ENCODE assay signal across 20 cellular contexts in genomic region chr12:93126069-93126474, GRCh38.
DNase-seq lines count a peak whose midpoint lies in the region; ATAC-seq and TF ChIP-seq lines count a peak whose summit lies in the region.
"Had no signal": no experiment of that assay in that cellular context is flagged by ENCODE, and none has a peak within 500 bp of the region (broad histone marks: within the 10 kb centered on the region; RNA-seq: fewer than 3 reads in every experiment).

No MANE protein-coding gene starts in this region.

- DNase-seq in right atrium auricular region (ENCODE audit: low spot score) (no peak), Right ventricle myocardium superior (no peak), ascending aorta (ENCODE audit: low spot score in 2 of 2) (no peak), putamen (ENCODE audit: low spot score) (no peak), GM13977 (ENCODE audit: low spot score) (no peak)
- DNase-seq: activated CD4-positive, alpha-beta memory T cell treated with anti-CD3 and anti-CD28 coated beads, Interleukin-2, amount 10 ng/mL, durations not matched to agents 7 days and 5 days; activated naive CD4-positive, alpha-beta T cell treated with anti-CD3 and anti-CD28 coated beads, Interleukin-2, amount 10 ng/mL, durations not matched to agents 7 days and 5 days; DMS153; GM23248; islet precursor cell; MG63; NCI-H446; RPMI8226; transverse colon had no signal

- H3K27ac Mint-ChIP-seq in activated T-helper 17 cell treated with anti-CD3 and anti-CD28 coated beads, Interleukin-2, amount 50 U/mL, for 72 hours: no peak overlapping the region
- H3K27ac Mint-ChIP-seq: activated CD4-positive, alpha-beta memory T cell treated with anti-CD3 and anti-CD28 coated beads, Interleukin-2, amount 10 ng/mL, durations not matched to agents 7 days and 5 days; activated naive CD4-positive, alpha-beta T cell treated with anti-CD3 and anti-CD28 coated beads, Interleukin-2, amount 10 ng/mL, durations not matched to agents 7 days and 5 days had no signal

- no peaks in the 10 kb centered on the region for H3K36me3 Mint-ChIP-seq in activated T-helper 17 cell treated with anti-CD3 and anti-CD28 coated beads, Interleukin-2, amount 50 U/mL, for 72 hours (ENCODE audit: low read depth)
- H3K36me3 Mint-ChIP-seq: activated naive CD4-positive, alpha-beta T cell treated with anti-CD3 and anti-CD28 coated beads, Interleukin-2, amount 10 ng/mL, durations not matched to agents 7 days and 5 days had no signal

- no peaks in the 10 kb centered on the region for H3K36me3 ChIP-seq in right atrium auricular region
- no peaks in the 10 kb centered on the region for H3K36me3 ChIP-seq in ascending aorta
- H3K36me3 ChIP-seq: MG63, transverse colon had no signal

- intact Hi-C loops in Right ventricle myocardium superior (cut with DNase I) (loop anchor here (5.0 to 10.0 kb wide), 3 partner anchors 64 to 139 kb away; no protein-coding TSS in a partner anchor), ascending aorta (cut with DNase I) (loop anchor here (2.0 to 5.0 kb wide), 6 partner anchors 65 to 251 kb away; partner anchors contain the start of gene NUDT4)

- H3K4me1 ChIP-seq in right atrium auricular region (peaks cover 0 to 32% of the 10 kb centered on the region in 2 donors), ascending aorta (peaks cover 3 to 18% of the 10 kb centered on the region in 2 donors)

- TF ChIP-seq CTCF in right atrium auricular region (IDR thresholded peaks at IDR 0.05) (no peak), ascending aorta (IDR thresholded peaks at IDR 0.05) (no peak), GM13977 (IDR thresholded peaks at IDR 0.05; ENCODE audit: extremely low read depth, insufficient read depth, missing control alignments) (no peak)

- ATAC-seq in Right ventricle myocardium superior (ENCODE audit: poor library complexity): no peak
- peak; percentile 46 for ATAC-seq in HG02973 (IDR thresholded peaks at IDR 0.05; ENCODE audit: unreplicated experiment)
- ATAC-seq in GM19397 (IDR thresholded peaks at IDR 0.05; ENCODE audit: unreplicated experiment): no peak
- ATAC-seq in activated T-helper 17 cell treated with anti-CD3 and anti-CD28 coated beads, Interleukin-2, amount 50 U/mL, for 72 hours (replicated peaks): no peak
- ATAC-seq: A549 had no signal

- no peak overlapping the region for H3K4me3 Mint-ChIP-seq in activated T-helper 17 cell treated with anti-CD3 and anti-CD28 coated beads, Interleukin-2, amount 50 U/mL, for 72 hours
- H3K4me3 Mint-ChIP-seq: activated CD4-positive, alpha-beta memory T cell treated with anti-CD3 and anti-CD28 coated beads, Interleukin-2, amount 10 ng/mL, durations not matched to agents 7 days and 5 days; activated naive CD4-positive, alpha-beta T cell treated with anti-CD3 and anti-CD28 coated beads, Interleukin-2, amount 10 ng/mL, durations not matched to agents 7 days and 5 days; nephron had no signal

- peak overlapping the region; percentile 56 to 80 for H3K27ac ChIP-seq in right atrium auricular region
- H3K27ac ChIP-seq in ascending aorta: peak overlapping the region; percentile 77 to 81
- H3K27ac ChIP-seq: A549, GM23248 had no signal

- H3K27me3 ChIP-seq in right atrium auricular region (no peaks in the 10 kb centered on the region), ascending aorta (no peaks in the 10 kb centered on the region)
- H3K27me3 ChIP-seq: MG63, transverse colon had no signal

- no peaks in the 10 kb centered on the region for H3K9me3 Mint-ChIP-seq in activated T-helper 17 cell treated with anti-CD3 and anti-CD28 coated beads, Interleukin-2, amount 50 U/mL, for 72 hours
- H3K9me3 Mint-ChIP-seq: activated CD4-positive, alpha-beta memory T cell treated with anti-CD3 and anti-CD28 coated beads, Interleukin-2, amount 10 ng/mL, durations not matched to agents 7 days and 5 days; activated naive CD4-positive, alpha-beta T cell treated with anti-CD3 and anti-CD28 coated beads, Interleukin-2, amount 10 ng/mL, durations not matched to agents 7 days and 5 days; nephron had no signal

- no peaks in the 10 kb centered on the region for H3K27me3 Mint-ChIP-seq in activated T-helper 17 cell treated with anti-CD3 and anti-CD28 coated beads, Interleukin-2, amount 50 U/mL, for 72 hours

- in situ Hi-C loops in GM13977 (cut with MboI; ENCODE audit: low pct_unique_long_range_greater_than_20kb, low sequenced_read_pairs, unreplicated experiment): no loop called here

- H3K9me3 ChIP-seq in right atrium auricular region (no peaks in the 10 kb centered on the region), ascending aorta (no peaks in the 10 kb centered on the region)
- H3K9me3 ChIP-seq: A549, MG63, transverse colon had no signal

- H3K4me1 Mint-ChIP-seq in activated T-helper 17 cell treated with anti-CD3 and anti-CD28 coated beads, Interleukin-2, amount 50 U/mL, for 72 hours: no peaks in the 10 kb centered on the region
- H3K4me1 Mint-ChIP-seq: activated CD4-positive, alpha-beta memory T cell treated with anti-CD3 and anti-CD28 coated beads, Interleukin-2, amount 10 ng/mL, durations not matched to agents 7 days and 5 days; activated naive CD4-positive, alpha-beta T cell treated with anti-CD3 and anti-CD28 coated beads, Interleukin-2, amount 10 ng/mL, durations not matched to agents 7 days and 5 days had no signal

- H3K4me3 ChIP-seq in right atrium auricular region (no peak overlapping the region), ascending aorta (no peak overlapping the region)
- H3K4me3 ChIP-seq: A549, GM23248, MG63, smooth muscle cell, transverse colon had no signal
